In genomic region chr2:42979870-42980763, GRCh38 we compare ENCODE assay signal across 25 cellular contexts.
DNase-seq lines count a peak whose midpoint lies in the region; ATAC-seq and TF ChIP-seq lines count a peak whose summit lies in the region.
"Had no signal": no experiment of that assay in that cellular context is flagged by ENCODE, and none has a peak within 500 bp of the region (broad histone marks: within the 10 kb centered on the region; RNA-seq: fewer than 3 reads in every experiment).

No MANE protein-coding gene starts in this region.

- peak in 1 of 2 experiments; percentile 5 for TF ChIP-seq CTCF in Caco-2 (IDR thresholded peaks at IDR 0.05; ENCODE audit: insufficient read depth in 1 of 2, low read depth in 1 of 2, low read length in 1 of 2, severe bottlenecking in 1 of 2, unreplicated experiment in 1 of 2)
- no peak for TF ChIP-seq CTCF in Peyer's patch (IDR thresholded peaks at IDR 0.05)
- no peak for TF ChIP-seq CTCF in progenitor cell of endocrine pancreas (IDR thresholded peaks at IDR 0.05; ENCODE audit: unreplicated experiment)

- intact Hi-C loops in Caco-2 (cut with micrococcal nuclease; ENCODE audit: unreplicated experiment), result loop anchor here (1.0 to 5.0 kb wide), 12 partner anchors 19 to 504 kb away; partner anchors contain the start of gene ZFP36L2
- intact Hi-C loops in left colon (cut with DNase I, micrococcal nuclease), result loop anchor here in 1 of 2 donors (10.0 kb wide), 1 partner anchor 505 kb away; no protein-coding TSS in a partner anchor

- H3K27ac ChIP-seq in Peyer's patch, result peak overlapping the region in 2 of 4 donors; percentile 48 to 70
- H3K27ac ChIP-seq: heart right ventricle, ovary, SK-N-MC, tibial nerve had no signal

- peaks cover 72% of the 10 kb centered on the region for H3K4me1 Mint-ChIP-seq in Caco-2 (ENCODE audit: low read depth, unreplicated experiment)
- peaks cover 58% of the 10 kb centered on the region for H3K4me1 Mint-ChIP-seq in progenitor cell of endocrine pancreas (ENCODE audit: low read depth)

- peak in 1 of 2 experiments; percentile 51 for DNase-seq in Caco-2
- DNase-seq in Peyer's patch, result peak; percentile 13 to 72 (median 70)
- peak; percentile 55 to 86 for DNase-seq in left colon
- DNase-seq in progenitor cell of endocrine pancreas (ENCODE audit: low spot score, unreplicated experiment), result no peak
- no peak for DNase-seq in HEK293T (ENCODE audit: extremely low spot score)
- DNase-seq in hepatic stellate cell (ENCODE audit: low spot score), result no peak
- DNase-seq in GOT3 (lab: John Stamatoyannopoulos, UW), result no peak
- DNase-seq: activated CD4-positive, alpha-beta T cell treated with anti-CD3 and anti-CD28 coated beads, Interleukin-2, amount 50 U/mL, for 48 hours; activated CD8-positive, alpha-beta memory T cell treated with anti-CD3 and anti-CD28 coated beads, Interleukin-2, amount 50 U/mL, for 4 hours; CD4-positive, alpha-beta memory T cell; effector CD4-positive, alpha-beta T cell; erythroblast; GF-D8; heart right ventricle; NCI-H1092; NCI-H2029; stimulated activated CD8-positive, alpha-beta memory T cell treated with anti-CD3 and anti-CD28 coated beads, Interleukin-4, amount 100 ng/mL, for 48 hours; T-helper 2 cell had no signal

- H3K9me3 ChIP-seq in Caco-2 (peaks cover 7% of the 10 kb centered on the region), Peyer's patch (no peaks in the 10 kb centered on the region)
- H3K9me3 ChIP-seq: heart right ventricle, ovary, tibial nerve had no signal

- no peaks in the 10 kb centered on the region for H3K27me3 Mint-ChIP-seq in Caco-2 (ENCODE audit: insufficient read depth, unreplicated experiment)
- no peaks in the 10 kb centered on the region for H3K27me3 Mint-ChIP-seq in progenitor cell of endocrine pancreas
- H3K27me3 Mint-ChIP-seq: activated naive CD8-positive, alpha-beta T cell; CD4-positive, alpha-beta memory T cell had no signal

- peak overlapping the region; percentile 2 for H3K4me3 Mint-ChIP-seq in Caco-2 (ENCODE audit: unreplicated experiment)
- H3K4me3 Mint-ChIP-seq in progenitor cell of endocrine pancreas (ENCODE audit: low read depth), result no peak overlapping the region
- H3K4me3 Mint-ChIP-seq: activated naive CD8-positive, alpha-beta T cell; activated T-helper 17 cell treated with anti-CD3 and anti-CD28 coated beads, Interleukin-2, amount 50 U/mL, for 72 hours; CD4-positive, alpha-beta memory T cell; naive thymus-derived CD8-positive, alpha-beta T cell had no signal

- ATAC-seq in left colon, result peak; percentile 86
- no peak for ATAC-seq in GM19452 (IDR thresholded peaks at IDR 0.05; ENCODE audit: unreplicated experiment)
- ATAC-seq: activated T-helper 17 cell treated with anti-CD3 and anti-CD28 coated beads, Interleukin-2, amount 50 U/mL, for 72 hours; heart right ventricle; naive thymus-derived CD8-positive, alpha-beta T cell had no signal

- H3K4me3 ChIP-seq in Caco-2 (ENCODE audit: low read depth, low read length) (no peak overlapping the region), Peyer's patch (no peak overlapping the region)
- H3K4me3 ChIP-seq: heart right ventricle, ovary, SK-N-MC, tibial nerve had no signal

- TF ChIP-seq POLR2A in Peyer's patch (IDR thresholded peaks at IDR 0.05), result no peak

- H3K36me3 ChIP-seq in Caco-2 (ENCODE audit: control insufficient read depth, insufficient read depth, low read length) (no peaks in the 10 kb centered on the region), Peyer's patch (no peaks in the 10 kb centered on the region)
- H3K36me3 ChIP-seq: heart right ventricle, ovary, tibial nerve had no signal

- POLR2A ChIA-PET in Caco-2 (lab: Charles Lee) (interaction anchor here (0.6 to 2.1 kb wide), 10 partner anchors 25 to 247 kb away, joined by 3 to 10 read pairs (median 4); partner anchors contain the start of gene ZFP36L2), HEK293T (lab: Yijun Ruan, JAX) (no interaction called here)

- TSS peak; percentile 78 for BruUV-seq in Caco-2 (replicated peaks; lab: Mats Ljungman, UMichigan)

- H3K36me3 Mint-ChIP-seq in Caco-2 (ENCODE audit: insufficient read depth, unreplicated experiment), result peaks cover 13% of the 10 kb centered on the region
- peaks cover 10% of the 10 kb centered on the region for H3K36me3 Mint-ChIP-seq in progenitor cell of endocrine pancreas (ENCODE audit: insufficient read depth)
- H3K36me3 Mint-ChIP-seq: activated naive CD8-positive, alpha-beta T cell; CD4-positive, alpha-beta memory T cell; naive thymus-derived CD8-positive, alpha-beta T cell had no signal

- H3K9me3 Mint-ChIP-seq in Caco-2 (ENCODE audit: unreplicated experiment) (peaks cover 12% of the 10 kb centered on the region), progenitor cell of endocrine pancreas (ENCODE audit: low read depth) (peaks cover 2% of the 10 kb centered on the region)
- H3K9me3 Mint-ChIP-seq: activated T-helper 17 cell treated with anti-CD3 and anti-CD28 coated beads, Interleukin-2, amount 50 U/mL, for 72 hours; CD4-positive, alpha-beta memory T cell; naive thymus-derived CD8-positive, alpha-beta T cell had no signal

- H3K4me1 ChIP-seq in Caco-2 (peaks cover 64% of the 10 kb centered on the region), Peyer's patch (peaks cover 0 to 12% (median 3%) of the 10 kb centered on the region in 4 donors)

- H3K27me3 ChIP-seq in Caco-2 (replicated peaks; ENCODE audit: control insufficient read depth, insufficient read depth, low read length) (no peaks in the 10 kb centered on the region), Peyer's patch (no peaks in the 10 kb centered on the region)
- H3K27me3 ChIP-seq: heart right ventricle, ovary, tibial nerve had no signal

- H3K27ac Mint-ChIP-seq in Caco-2 (ENCODE audit: unreplicated experiment), result peak overlapping the region; percentile 84
- peak overlapping the region; percentile 97 for H3K27ac Mint-ChIP-seq in progenitor cell of endocrine pancreas
- H3K27ac Mint-ChIP-seq: activated naive CD8-positive, alpha-beta T cell; activated T-helper 17 cell treated with anti-CD3 and anti-CD28 coated beads, Interleukin-2, amount 50 U/mL, for 72 hours; CD4-positive, alpha-beta memory T cell had no signal

- CTCF ChIA-PET in Caco-2 (lab: Charles Lee) (interaction anchor here (0.6 to 1.9 kb wide), 25 partner anchors 8 to 249 kb away, joined by 3 to 17 read pairs (median 4); partner anchors contain the start of gene ZFP36L2), HEK293T (lab: Yijun Ruan, JAX) (no interaction called here)

TF ChIP-seq in HEK293T, 16 proteins besides CTCF, POLR2A, EP300 and RAD21:
- no peak for TF ChIP-seq ELF4 (IDR thresholded peaks at IDR 0.05)

Comparison
In these comparisons a context has a peak if more than half of its experiments do, and no peak if none do; other contexts are left out.
1. DNase-seq: peak in Peyer's patch (3 of 3) and left colon (2 of 2); none in progenitor cell of endocrine pancreas (single experiment), HEK293T (single experiment), hepatic stellate cell (single experiment) and GOT3 (single experiment).